Comparison of ENCODE assay signal across 20 cellular contexts in the genomic region with DNA sequence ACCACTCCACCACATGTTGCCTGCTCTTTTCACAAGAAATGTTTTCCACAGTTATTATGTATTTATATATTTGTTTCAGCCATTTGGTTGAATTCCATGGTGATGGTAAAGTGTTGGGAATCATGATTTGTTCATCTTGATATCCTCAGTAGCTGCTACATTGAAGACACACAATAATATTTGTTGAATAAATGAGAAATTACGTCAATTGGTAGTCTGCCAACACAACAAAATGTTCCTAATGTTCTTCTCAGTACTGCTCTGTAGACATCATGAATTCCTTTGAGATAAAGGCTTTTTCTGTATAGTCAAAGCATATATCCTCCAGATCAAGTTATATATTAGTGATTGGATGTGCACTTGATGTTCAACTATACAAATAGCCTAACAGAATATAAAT. TPM values are rescaled to one million over a fixed set of nuclear protein-coding genes. Genes with fewer than 3 reads are reported as not detected.
A peak's percentile ranks its signal among the peaks of the same experiment; 100 is the strongest.
DNase-seq lines count a peak whose midpoint lies in the region; ATAC-seq, FAIRE-seq and TF ChIP-seq lines count a peak whose summit lies in the region.
"Had no signal": no experiment of that assay in that cellular context is flagged by ENCODE, and none has a peak within 500 bp of the region (broad histone marks: within the 10 kb centered on the region; RNA-seq: fewer than 3 reads in every experiment).

No MANE protein-coding gene starts in this region.

- TF ChIP-seq POLR2A in GM12878 (IDR thresholded peaks at IDR 0.05; ENCODE audit: low read depth, low read length) (no peak), tibial nerve (IDR thresholded peaks at IDR 0.05) (no peak)

- no TSS peak for BruUV-seq in GM12878 (replicated peaks; lab: Mats Ljungman, UMichigan)

- no peak overlapping the region for H3K27ac ChIP-seq in GM12878 (ENCODE audit: control insufficient read depth, insufficient read depth)
- H3K27ac ChIP-seq in tibial nerve, result peak overlapping the region in 1 of 4 donors; percentile 54
- H3K27ac ChIP-seq: KMS-11 had no signal

- ATAC-seq in GM12878 (no peak), HG02759 (IDR thresholded peaks at IDR 0.05; ENCODE audit: unreplicated experiment) (no peak), GM21423 (IDR thresholded peaks at IDR 0.05; ENCODE audit: unreplicated experiment) (no peak)
- ATAC-seq: PC-3 had no signal

- H3K79me2 ChIP-seq in GM12878 (ENCODE audit: control insufficient read depth, insufficient read depth, low read length), result no peaks in the 10 kb centered on the region

- H3K4me1 ChIP-seq in GM12878 (ENCODE audit: control insufficient read depth, insufficient read depth, low read length) (no peaks in the 10 kb centered on the region), tibial nerve (no peaks in the 10 kb centered on the region)

- TF ChIP-seq EP300 in GM12878 (IDR thresholded peaks at IDR 0.05; ENCODE audit: borderline replicate concordance in 1 of 2, control insufficient read depth in 1 of 2, low read depth in 2 of 2, low read length in 2 of 2) (no peak), tibial nerve (IDR thresholded peaks at IDR 0.05) (no peak)

- no peak overlapping the region for H2AFZ ChIP-seq in GM12878 (ENCODE audit: control insufficient read depth, low read depth, low read length)

- intact Hi-C loops in GM12878 (cut with micrococcal nuclease; ENCODE audit: unreplicated experiment), result no loop called here

- RAD21 ChIA-PET in GM12878 (lab: Charles Lee; ENCODE audit: unreplicated experiment), result no interaction called here

- no peaks in the 10 kb centered on the region; a peak in 1 of 4 replicates for H3K36me3 ChIP-seq in GM12878 (ENCODE audit: control insufficient read depth in 2 of 2, insufficient read depth in 2 of 2, low read length in 1 of 2)
- H3K36me3 ChIP-seq in tibial nerve, result no peaks in the 10 kb centered on the region

- H3K4me2 ChIP-seq in GM12878 (ENCODE audit: control insufficient read depth, insufficient read depth), result no peak overlapping the region
- H3K4me2 ChIP-seq: KMS-11 had no signal

- no peak overlapping the region for H3K9ac ChIP-seq in GM12878 (ENCODE audit: control insufficient read depth, insufficient read depth, low read length)
- H3K9ac ChIP-seq: KMS-11 had no signal

- no peaks in the 10 kb centered on the region for H3K27me3 ChIP-seq in GM12878 (replicated peaks in 1 of 2; ENCODE audit: control insufficient read depth in 2 of 2, insufficient read depth in 2 of 2, low read length in 1 of 2)
- H3K27me3 ChIP-seq in tibial nerve, result no peaks in the 10 kb centered on the region

- H3K9me3 ChIP-seq in GM12878 (replicated peaks; ENCODE audit: control insufficient read depth, insufficient read depth, low read length) (no peaks in the 10 kb centered on the region), tibial nerve (no peaks in the 10 kb centered on the region)

- in situ Hi-C loops in GM12878 (cut with MboI), result no loop called here

- POLR2A ChIA-PET in GM12878 (lab: Charles Lee), result no interaction called here

- TF ChIP-seq CTCF in GM12878 (IDR thresholded peaks at IDR 0.05 in 2 of 3, conservative IDR thresholded peaks at IDR 0.05 in 1 of 3; ENCODE audit: control insufficient read depth in 2 of 3, extremely low read depth in 1 of 3, insufficient read depth in 1 of 3, low read depth in 3 of 3, low read length in 3 of 3) (no peak), fibroblast of mammary gland (conservative IDR thresholded peaks at IDR 0.05; ENCODE audit: control insufficient read depth, insufficient read depth, low read depth, low read length) (no peak), tibial nerve (IDR thresholded peaks at IDR 0.05) (no peak)

- 100% methylated on average over 1 of the region's 1 CpG for WGBS in GM12878 (ENCODE audit: insufficient coverage, insufficient replicate concordance, low lambda C conversion rate, missing lambda C conversion rate)
- 22 to 31% methylated on average over 1 of the region's 1 CpG for WGBS in tibial nerve, 2 donors

- SMC1A ChIA-PET in GM12878 (lab: Charles Lee; ENCODE audit: uncharacterized antibody, unreplicated experiment), result interaction anchor here (0.9 to 1.2 kb wide), 3 partner anchors 35 to 131 kb away, joined by 3 to 4 read pairs (median 3); no protein-coding TSS in a partner anchor

- FAIRE-seq in GM12878 (lab: Jason Lieb, UNC), result peak; percentile 18

- H4K20me1 ChIP-seq in GM12878 (ENCODE audit: control insufficient read depth, insufficient read depth), result no peaks in the 10 kb centered on the region

- CTCF ChIA-PET in GM12878 (lab: Yijun Ruan, JAX), result no interaction called here

- H3K4me3 ChIP-seq in GM12878 (no peak overlapping the region), fibroblast of mammary gland (ENCODE audit: control insufficient read depth, low read depth, low read length) (no peak overlapping the region), tibial nerve (no peak overlapping the region)

- DNase-seq in GM12878 (ENCODE audit: low read depth, low spot score) (no peak), fibroblast of mammary gland (ENCODE audit: low read depth) (peak; percentile 37), midbrain (lab: John Stamatoyannopoulos, UW) (peak; percentile 16), tibial nerve (ENCODE audit: low spot score in 2 of 2) (no peak), AG08395 (ENCODE audit: low spot score) (no peak)
- DNase-seq: ACHN, AML-193, DMS 273 treated with DMSO at 0.1 percent for 48 hours, DND-41, H7, NCI-H1417, NCI-H187, NCI-H226, NCI-H524 treated with DMSO at 0.1 percent for 48 hours, PC-3, RPMI8226, SHP77 treated with DMSO at 0.1 percent for 48 hours had no signal

- no peak for TF ChIP-seq RAD21 in GM12878 (IDR thresholded peaks at IDR 0.05; ENCODE audit: insufficient read depth, low read depth, low read length)

TF ChIP-seq in GM12878, 131 proteins besides CTCF, POLR2A, EP300 and RAD21:
- TF ChIP-seq GATAD2B (conservative IDR thresholded peaks at IDR 0.05; ENCODE audit: low read depth) (no peak), PML (IDR thresholded peaks at IDR 0.05; ENCODE audit: low read length) (no peak), TAF1 (IDR thresholded peaks at IDR 0.05; ENCODE audit: borderline replicate concordance, low read depth, low read length) (no peak), HDAC2 (IDR thresholded peaks at IDR 0.05) (no peak), JUND (IDR thresholded peaks at IDR 0.05; ENCODE audit: low read depth, low read length) (no peak), FOS (IDR thresholded peaks at IDR 0.05; ENCODE audit: borderline replicate concordance, extremely low read depth, insufficient read length) (no peak)
- TF ChIP-seq, protein P1, sequence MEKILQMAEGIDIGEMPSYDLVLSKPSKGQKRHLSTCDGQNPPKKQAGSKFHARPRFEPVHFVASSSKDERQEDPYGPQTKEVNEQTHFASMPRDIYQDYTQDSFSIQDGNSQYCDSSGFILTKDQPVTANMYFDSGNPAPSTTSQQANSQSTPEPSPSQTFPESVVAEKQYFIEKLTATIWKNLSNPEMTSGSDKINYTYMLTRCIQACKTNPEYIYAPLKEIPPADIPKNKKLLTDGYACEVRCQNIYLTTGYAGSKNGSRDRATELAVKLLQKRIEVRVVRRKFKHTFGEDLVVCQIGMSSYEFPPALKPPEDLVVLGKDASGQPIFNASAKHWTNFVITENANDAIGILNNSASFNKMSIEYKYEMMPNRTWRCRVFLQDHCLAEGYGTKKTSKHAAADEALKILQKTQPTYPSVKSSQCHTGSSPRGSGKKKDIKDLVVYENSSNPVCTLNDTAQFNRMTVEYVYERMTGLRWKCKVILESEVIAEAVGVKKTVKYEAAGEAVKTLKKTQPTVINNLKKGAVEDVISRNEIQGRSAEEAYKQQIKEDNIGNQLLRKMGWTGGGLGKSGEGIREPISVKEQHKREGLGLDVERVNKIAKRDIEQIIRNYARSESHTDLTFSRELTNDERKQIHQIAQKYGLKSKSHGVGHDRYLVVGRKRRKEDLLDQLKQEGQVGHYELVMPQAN (conservative IDR thresholded peaks at IDR 0.05), result no peak

RNA-seq across cellular contexts. Expression of a gene that starts 29.5 kb away (rescaled TPM):
- 16.2 and 18.9 TPM in 2 replicates for total RNA-seq in GM12878 (2013; cell fraction: nucleolus; rRNA removed)
- 7.4 and 9.8 TPM in 2 replicates for total RNA-seq in GM12878 (2014; rRNA removed)
- total RNA-seq in GM12878 (2014; rRNA removed; fragmentation: Illumina TruSeq; extraction: Trizol), result 10.8 and 12.1 TPM in 2 replicates
- 11.1 and 12.0 TPM in 2 replicates for total RNA-seq in GM12878 (2021)
- 1.3 TPM for polyA plus RNA-seq in GM12878 (2011; ENCODE audit: low read depth)
- 8.2 and 11.1 TPM in 2 replicates for polyA plus RNA-seq in GM12878 (2011; rRNA removed)
- 2.6 and 2.9 TPM in 2 replicates for polyA plus RNA-seq in GM12878 (2011; cell fraction: cytosol; rRNA removed)
- polyA plus RNA-seq in GM12878 (2011; cell fraction: nucleus; rRNA removed), result 10.5 and 11.0 TPM in 2 replicates
- 2.8 and 3.5 TPM in 2 replicates for polyA plus RNA-seq in GM12878 (2012)
- 10.8 and 13.2 TPM in 2 replicates for polyA plus RNA-seq in GM12878 (2014; fragmentation: Illumina TruSeq; extraction: Trizol)
- polyA plus RNA-seq in GM12878 (2014; fragmentation: Nextera tagmentation; extraction: Ambion mirVana), result 10 to 100 TPM in 1 of 2 experiments, 1 to 10 TPM in 1; 4.2 to 17.0 TPM
- 6.1 and 6.2 TPM in 2 replicates for polyA plus RNA-seq in GM12878 (2014; rRNA removed)
- polyA plus RNA-seq in GM12878 (2016; fragmentation: Nextera tagmentation; extraction: Ambion mirVana), result 1 to 10 TPM; 6.4 to 7.4 TPM
- polyA minus RNA-seq in GM12878 (2011; rRNA and poly(A)+ RNA removed), result 6.9 and 8.4 TPM in 2 replicates
- 4.3 and 4.8 TPM in 2 replicates for polyA minus RNA-seq in GM12878 (2011; cell fraction: cytosol; rRNA and poly(A)+ RNA removed)
- polyA minus RNA-seq in GM12878 (2011; cell fraction: nucleus; rRNA and poly(A)+ RNA removed), result 7.5 and 14.7 TPM in 2 replicates
- total RNA-seq in tibial nerve, result 1 to 10 TPM; 2.5 to 4.2 (median 3.1) TPM
- total RNA-seq: PC-3 had no signal

Comparison
In these comparisons a context has a peak if more than half of its experiments do, and no peak if none do; other contexts are left out.
1. DNase-seq: peak in fibroblast of mammary gland (single experiment) and midbrain (single experiment); none in GM12878 (single experiment), tibial nerve (0 of 2) and AG08395 (single experiment).